ENCODE assay signal across 1 cellular context in genomic region chr2:219000569-219000960, GRCh38.
TF ChIP-seq lines count a peak whose summit lies in the region.

No MANE protein-coding gene starts in this region.

TF ChIP-seq in H1, 55 proteins besides CTCF, POLR2A, EP300 and RAD21:
- TF ChIP-seq FOSL1 (IDR thresholded peaks at IDR 0.05; ENCODE audit: insufficient read depth, low read depth, low read length), result no peak
